Comparison of ENCODE assay signal across 1 cellular context in genomic region chr5:55577353-55578060, GRCh38.
TF ChIP-seq lines count a peak whose summit lies in the region.

No MANE protein-coding gene starts in this region.

TF ChIP-seq in GM23338, 12 proteins besides CTCF, POLR2A, EP300 and RAD21 (continued from another document):
- no peak for TF ChIP-seq REST (IDR thresholded peaks at IDR 0.05; ENCODE audit: unreplicated experiment)
- TF ChIP-seq CREB1 (CRISPR knock-in tag; IDR thresholded peaks at IDR 0.05; ENCODE audit: low read depth) = no peak
- no peak for TF ChIP-seq EZH2 (IDR thresholded peaks at IDR 0.05; ENCODE audit: low read depth, unreplicated experiment)
- TF ChIP-seq ZNF331 (CRISPR knock-in tag; IDR thresholded peaks at IDR 0.05; ENCODE audit: low read depth) = no peak
- no peak for TF ChIP-seq NANOG (IDR thresholded peaks at IDR 0.05; ENCODE audit: borderline replicate concordance)
